In genomic region chr9:133477461-133477860, GRCh38 we compare ENCODE assay signal across 14 cellular contexts. TPM values are rescaled to one million over a fixed set of nuclear protein-coding genes. Genes with fewer than 3 reads are reported as not detected.
DNase-seq lines count a peak whose midpoint lies in the region; ATAC-seq and TF ChIP-seq lines count a peak whose summit lies in the region.
"Had no signal": no experiment of that assay in that cellular context is flagged by ENCODE, and none has a peak within 500 bp of the region (broad histone marks: within the 10 kb centered on the region; RNA-seq: fewer than 3 reads in every experiment).

No MANE protein-coding gene starts in this region.

- peak overlapping the region; percentile 90 for H2BK5ac ChIP-seq in neuronal stem cell (ENCODE audit: low read length)

- H2AFZ ChIP-seq in Loucy (ENCODE audit: low read length): no peak overlapping the region
- no peak overlapping the region for H2AFZ ChIP-seq in neuronal stem cell (ENCODE audit: low read length)

- peaks cover 35% of the 10 kb centered on the region for H3K79me2 ChIP-seq in Loucy (ENCODE audit: insufficient read depth, low read length)

- H4K91ac ChIP-seq in neuronal stem cell (ENCODE audit: low read depth, low read length, poor library complexity): no peak overlapping the region

- peak overlapping the region; percentile 97 for H3K4me2 ChIP-seq in Loucy (ENCODE audit: low read depth, low read length, poor library complexity, severe bottlenecking)
- no peak overlapping the region for H3K4me2 ChIP-seq in neuronal stem cell (ENCODE audit: insufficient read depth, low read length, poor library complexity, severe bottlenecking)

- intact Hi-C loops in dendritic cell treated with granulocyte-macrophage colony-stimulating factor and Interleukin-4, amounts not matched to agents 40 ng/mL and 50 ng/mL, for 4 days (cut with micrococcal nuclease): loop anchor here (5.0 kb wide), 1 partner anchor 120 kb away; the partner anchor contains the start of genes SURF1 and SURF2

- DNase-seq in activated T-cell treated with anti-CD3 and anti-CD28 coated beads, Interleukin-2, amount 50 U/mL, for 4 hours: no peak
- no peak for DNase-seq in activated T-cell treated with anti-CD3 and anti-CD28 coated beads, Interleukin-2, amount 50 U/mL, for 48 hours
- DNase-seq in neuronal stem cell (ENCODE audit: low spot score) (no peak), OCI-M2 (lab: John Stamatoyannopoulos, UW; ENCODE audit: unreplicated experiment) (no peak)
- DNase-seq in effector CD8-positive, alpha-beta T cell (lab: John Stamatoyannopoulos, UW): no peak
- DNase-seq: ACHN, NCI-H1092 treated with DMSO at 0.1 percent for 48 hours, NCI-H526 treated with DMSO at 0.1 percent for 48 hours, SW 1271, tibial artery had no signal

- no peak overlapping the region for H3K14ac ChIP-seq in neuronal stem cell (ENCODE audit: low read length)

- no peak for ATAC-seq in activated T-cell treated with anti-CD3 and anti-CD28 coated beads, Interleukin-2, amount 50 U/mL, for 4 hours
- no peak for ATAC-seq in HG03378 (IDR thresholded peaks at IDR 0.05; ENCODE audit: unreplicated experiment)

- H3K4ac ChIP-seq in neuronal stem cell (ENCODE audit: low read length): no peak overlapping the region

- H3K9me3 ChIP-seq in Loucy (ENCODE audit: insufficient read depth, low read depth, low read length): no peaks in the 10 kb centered on the region
- H3K9me3 ChIP-seq in neuronal stem cell (replicated peaks in 1 of 2; ENCODE audit: control insufficient read depth in 2 of 2, insufficient read depth in 1 of 2, low read depth in 1 of 2, low read length in 2 of 2): no peaks in the 10 kb centered on the region
- H3K9me3 ChIP-seq: tibial artery had no signal

- H3K4me1 ChIP-seq in Loucy (ENCODE audit: insufficient read depth, low read length, poor library complexity, severe bottlenecking): peaks cover 71% of the 10 kb centered on the region
- peaks cover 10% of the 10 kb centered on the region in 2 donors for H3K4me1 ChIP-seq in neuronal stem cell (ENCODE audit: control insufficient read depth in 2 of 2, insufficient read depth in 1 of 2, low read depth in 1 of 2, low read length in 2 of 2)

- H3K27me3 Mint-ChIP-seq in activated T-cell treated with anti-CD3 and anti-CD28 coated beads, Interleukin-2, amount 50 U/mL, for 4 hours (ENCODE audit: low read depth): no peaks in the 10 kb centered on the region
- H3K27me3 Mint-ChIP-seq in dendritic cell treated with granulocyte-macrophage colony-stimulating factor and Interleukin-4, amounts not matched to agents 40 ng/mL and 50 ng/mL, for 4 days: peaks cover 26% of the 10 kb centered on the region

- H2BK12ac ChIP-seq in neuronal stem cell (ENCODE audit: low read length): no peak overlapping the region

- H3K36me3 ChIP-seq in Loucy (ENCODE audit: insufficient read depth, low read length): no peaks in the 10 kb centered on the region
- H3K36me3 ChIP-seq in neuronal stem cell (replicated peaks in 1 of 2; ENCODE audit: control insufficient read depth in 2 of 2, insufficient read depth in 2 of 2, low read length in 2 of 2): peaks cover 8 to 42% of the 10 kb centered on the region in 2 donors
- H3K36me3 ChIP-seq: tibial artery had no signal

- peak overlapping the region; percentile 37 for H3K4me3 Mint-ChIP-seq in activated T-cell treated with anti-CD3 and anti-CD28 coated beads, Interleukin-2, amount 50 U/mL, for 4 hours
- H3K4me3 Mint-ChIP-seq in dendritic cell treated with granulocyte-macrophage colony-stimulating factor and Interleukin-4, amounts not matched to agents 40 ng/mL and 50 ng/mL, for 4 days: peak overlapping the region; percentile 86

- H2AK5ac ChIP-seq in neuronal stem cell (ENCODE audit: low read depth, low read length): no peak overlapping the region

- H4K8ac ChIP-seq in neuronal stem cell (ENCODE audit: low read depth, low read length): no peak overlapping the region

- no peak for TF ChIP-seq CTCF in Loucy (conservative IDR thresholded peaks at IDR 0.05; ENCODE audit: low read length)

- no peaks in the 10 kb centered on the region for H4K20me1 ChIP-seq in Loucy (ENCODE audit: insufficient read depth, low read length, poor library complexity, severe bottlenecking)

- peak overlapping the region; percentile 87 for H2BK15ac ChIP-seq in neuronal stem cell (ENCODE audit: low read length)

- H2BK120ac ChIP-seq in neuronal stem cell (ENCODE audit: low read depth, low read length): no peak overlapping the region

- H3K4me1 Mint-ChIP-seq in activated T-cell treated with anti-CD3 and anti-CD28 coated beads, Interleukin-2, amount 50 U/mL, for 4 hours (ENCODE audit: low read depth): peaks cover 9% of the 10 kb centered on the region
- peaks cover 65% of the 10 kb centered on the region for H3K4me1 Mint-ChIP-seq in dendritic cell treated with granulocyte-macrophage colony-stimulating factor and Interleukin-4, amounts not matched to agents 40 ng/mL and 50 ng/mL, for 4 days (ENCODE audit: low read depth)

- H3K27me3 ChIP-seq in Loucy (ENCODE audit: insufficient read depth, low read length, poor library complexity, severe bottlenecking): no peaks in the 10 kb centered on the region
- H3K27me3 ChIP-seq in neuronal stem cell (ENCODE audit: control insufficient read depth in 3 of 3, insufficient read depth in 3 of 3, low read depth in 1 of 3, low read length in 3 of 3): peaks cover 0 to 11% (median 7%) of the 10 kb centered on the region in 3 experiments
- H3K27me3 ChIP-seq: tibial artery had no signal

- no peaks in the 10 kb centered on the region for H3K36me3 Mint-ChIP-seq in activated T-cell treated with anti-CD3 and anti-CD28 coated beads, Interleukin-2, amount 50 U/mL, for 4 hours (ENCODE audit: insufficient read depth)
- H3K36me3 Mint-ChIP-seq in dendritic cell treated with granulocyte-macrophage colony-stimulating factor and Interleukin-4, amounts not matched to agents 40 ng/mL and 50 ng/mL, for 4 days (ENCODE audit: low read depth): peaks cover 53% of the 10 kb centered on the region

- no peak overlapping the region for H3K23ac ChIP-seq in neuronal stem cell (ENCODE audit: low read depth, low read length, poor library complexity)

- H3K79me1 ChIP-seq in neuronal stem cell (ENCODE audit: low read depth, low read length): peaks cover 2% of the 10 kb centered on the region

- peak overlapping the region; percentile 79 for H3K27ac Mint-ChIP-seq in dendritic cell treated with granulocyte-macrophage colony-stimulating factor and Interleukin-4, amounts not matched to agents 40 ng/mL and 50 ng/mL, for 4 days

- peak overlapping the region; percentile 81 for H3K4me3 ChIP-seq in Loucy (ENCODE audit: low read length, poor library complexity, severe bottlenecking)
- H3K4me3 ChIP-seq in neuronal stem cell (ENCODE audit: low read length in 2 of 2): peak overlapping the region in 1 of 2 donors; percentile 71
- H3K4me3 ChIP-seq: tibial artery had no signal

- WGBS in neuronal stem cell (ENCODE audit: extremely low coverage in 2 of 2, insufficient read length in 2 of 2, insufficient replicate concordance in 1 of 2), 2 donors: no CpG with 5 or more reads among the region's 4 CpGs

- H3K27ac ChIP-seq in neuronal stem cell (replicated peaks; ENCODE audit: low read length): no peak overlapping the region
- H3K27ac ChIP-seq: tibial artery had no signal

- no peaks in the 10 kb centered on the region for H3K9me2 ChIP-seq in Loucy (replicated peaks; ENCODE audit: low read depth, low read length)

- H3F3A ChIP-seq in Loucy (ENCODE audit: low read depth): peaks cover 17% of the 10 kb centered on the region

- H3K18ac ChIP-seq in neuronal stem cell (ENCODE audit: low read length): no peak overlapping the region

- H3K9me3 Mint-ChIP-seq in activated T-cell treated with anti-CD3 and anti-CD28 coated beads, Interleukin-2, amount 50 U/mL, for 4 hours: no peaks in the 10 kb centered on the region
- no peaks in the 10 kb centered on the region for H3K9me3 Mint-ChIP-seq in dendritic cell treated with granulocyte-macrophage colony-stimulating factor and Interleukin-4, amounts not matched to agents 40 ng/mL and 50 ng/mL, for 4 days

- H3K9ac ChIP-seq in Loucy (ENCODE audit: low read depth, low read length, poor library complexity, severe bottlenecking) (peak overlapping the region; percentile 86), neuronal stem cell (ENCODE audit: low read depth, low read length, poor library complexity) (no peak overlapping the region)

RNA-seq across cellular contexts. Expression of gene SLC2A6, which starts 1.4 kb away (rescaled TPM):
- total RNA-seq in activated T-cell treated with anti-CD3 and anti-CD28 coated beads, Interleukin-2, amount 50 U/mL, for 4 hours: 1 to 10 TPM; 4.9 to 5.3 (median 5.2) TPM
- 3.7 TPM for polyA plus RNA-seq in neuronal stem cell (2013, experiment 1 of 2)
- polyA plus RNA-seq in neuronal stem cell (2013, experiment 2 of 2): 3.8 TPM

RNA-seq across cellular contexts. Expression of gene CACFD1, which starts 17.7 kb away (rescaled TPM):
- total RNA-seq in activated T-cell treated with anti-CD3 and anti-CD28 coated beads, Interleukin-2, amount 50 U/mL, for 4 hours: 1 to 10 TPM in 1 of 3 donors, under 1 TPM in 2; 0.73 to 1.1 (median 0.86) TPM
- polyA plus RNA-seq in neuronal stem cell (2013, experiment 1 of 2): 18.8 TPM
- polyA plus RNA-seq in neuronal stem cell (2013, experiment 2 of 2): 19.4 TPM

RNA-seq across cellular contexts. Expression of gene MYMK, which starts 47.3 kb away (rescaled TPM):
- not detected for total RNA-seq in activated T-cell treated with anti-CD3 and anti-CD28 coated beads, Interleukin-2, amount 50 U/mL, for 4 hours
- polyA plus RNA-seq in neuronal stem cell (2013, experiment 1 of 2): not detected
- not detected for polyA plus RNA-seq in neuronal stem cell (2013, experiment 2 of 2)
- total RNA-seq: liver had no signal
- polyA plus RNA-seq: liver had no signal

RNA-seq across cellular contexts. Expression of gene ADAMTS13, which starts 55.3 kb away (rescaled TPM):
- under 1 TPM; 0.60 to 0.91 (median 0.79) TPM for total RNA-seq in activated T-cell treated with anti-CD3 and anti-CD28 coated beads, Interleukin-2, amount 50 U/mL, for 4 hours
- polyA plus RNA-seq in neuronal stem cell (2013, experiment 1 of 2): 4.0 TPM
- 3.9 TPM for polyA plus RNA-seq in neuronal stem cell (2013, experiment 2 of 2)

RNA-seq across cellular contexts. Expression of gene ADAMTSL2, which starts 57.0 kb away (rescaled TPM):
- under 1 TPM in 2 of 3 donors, not detected in 1; 0.08 to 0.14 TPM for total RNA-seq in activated T-cell treated with anti-CD3 and anti-CD28 coated beads, Interleukin-2, amount 50 U/mL, for 4 hours
- 0.17 TPM for polyA plus RNA-seq in neuronal stem cell (2013, experiment 1 of 2)
- polyA plus RNA-seq in neuronal stem cell (2013, experiment 2 of 2): 0.15 TPM
